19 cellular contexts compared by ENCODE assay signal in the genomic region with DNA sequence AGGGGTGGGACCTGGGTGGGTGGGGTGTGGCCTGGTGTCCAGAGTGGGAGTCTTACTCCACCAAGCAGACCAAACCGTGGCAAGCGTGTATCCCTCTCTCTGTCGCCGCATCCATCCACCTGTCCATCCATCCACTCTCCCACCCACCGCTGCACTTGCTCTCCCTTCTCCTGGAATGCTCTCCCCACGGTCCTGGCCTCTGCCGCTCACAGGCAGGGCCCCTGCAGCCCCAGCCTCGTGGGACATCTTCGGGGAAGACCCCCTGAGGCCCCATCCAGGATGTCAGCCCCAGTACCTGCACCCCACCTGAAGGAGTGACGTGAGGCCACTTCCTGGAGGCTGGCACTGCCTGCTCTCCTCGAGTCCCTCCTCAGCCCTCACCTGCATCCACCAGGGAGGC.
DNase-seq lines count a peak whose midpoint lies in the region; ATAC-seq, FAIRE-seq and TF ChIP-seq lines count a peak whose summit lies in the region.
"Had no signal": no experiment of that assay in that cellular context is flagged by ENCODE, and none has a peak within 500 bp of the region (broad histone marks: within the 10 kb centered on the region; RNA-seq: fewer than 3 reads in every experiment).

No MANE protein-coding gene starts in this region.

- POLR2A ChIA-PET in activated CD8-positive, alpha-beta T cell treated with anti-CD3 and anti-CD28 coated beads for 36 hours (lab: Charles Lee) = no interaction called here
- POLR2A ChIA-PET in activated CD8-positive, alpha-beta T cell treated with anti-CD3 and anti-CD28 coated beads, Interleukin-2, amount 10 ng/mL, durations not matched to agents 7 days and 5 days (lab: Charles Lee) = no interaction called here
- POLR2A ChIA-PET in HepG2 (lab: Yijun Ruan, JAX) = interaction anchor here (1.3 to 2.7 kb wide), 3 partner anchors 13 to 112 kb away, joined by 5 to 8 read pairs (median 6); no protein-coding TSS in a partner anchor

- H4K20me1 ChIP-seq in HepG2 (ENCODE audit: insufficient read depth, low read length) = peaks cover 18% of the 10 kb centered on the region

- H3K4me3 Mint-ChIP-seq in activated CD8-positive, alpha-beta T cell treated with anti-CD3 and anti-CD28 coated beads for 36 hours = no peak overlapping the region
- H3K4me3 Mint-ChIP-seq in activated CD8-positive, alpha-beta T cell treated with anti-CD3 and anti-CD28 coated beads, Interleukin-2, amount 10 ng/mL, durations not matched to agents 7 days and 5 days = no peak overlapping the region
- H3K4me3 Mint-ChIP-seq: H9; stimulated activated naive CD8-positive, alpha-beta T cell treated with anti-CD3 and anti-CD28 coated beads, Interleukin-15, Interleukin-2, amounts not matched to agents 100 ng/mL and 50 ng/mL, for 24 hours had no signal

- peak; percentile 0 for DNase-seq in activated CD8-positive, alpha-beta T cell treated with anti-CD3 and anti-CD28 coated beads for 36 hours
- DNase-seq in activated CD8-positive, alpha-beta T cell treated with anti-CD3 and anti-CD28 coated beads, Interleukin-2, amount 10 ng/mL, durations not matched to agents 7 days and 5 days = no peak
- DNase-seq in NT2/D1 (ENCODE audit: low read depth, low spot score) = no peak
- DNase-seq in HepG2 (ENCODE audit: low spot score) = no peak
- peak; percentile 60 for DNase-seq in sigmoid colon
- DNase-seq in COR-L47 (lab: John Stamatoyannopoulos, UW) = no peak
- no peak for DNase-seq in NCI-H1105 (lab: John Stamatoyannopoulos, UW)
- DNase-seq: H9, NCI-H1417 treated with DMSO at 0.1 percent for 48 hours, NCI-H526 treated with DMSO at 0.1 percent for 48 hours, SW 1271 had no signal

- 74% methylated on average over 11 of the region's 11 CpGs for WGBS in HepG2 (ENCODE audit: low lambda C conversion rate)
- WGBS in sigmoid colon, 2 donors = 71 to 77% methylated on average over 11 of the region's 11 CpGs

- peaks cover 2% of the 10 kb centered on the region for H3K4me1 Mint-ChIP-seq in activated CD8-positive, alpha-beta T cell treated with anti-CD3 and anti-CD28 coated beads for 36 hours (ENCODE audit: low read depth)
- peaks cover 3% of the 10 kb centered on the region for H3K4me1 Mint-ChIP-seq in activated CD8-positive, alpha-beta T cell treated with anti-CD3 and anti-CD28 coated beads, Interleukin-2, amount 10 ng/mL, durations not matched to agents 7 days and 5 days (ENCODE audit: low read depth)

- no peaks in the 10 kb centered on the region for H3K79me2 ChIP-seq in HepG2 (ENCODE audit: insufficient read depth, low read length)

- H3K36me3 ChIP-seq in NT2/D1 (ENCODE audit: insufficient read depth, insufficient read length, low read length) (no peaks in the 10 kb centered on the region), HepG2 (replicated peaks in 1 of 2; ENCODE audit: control insufficient read depth in 1 of 2, insufficient read depth in 2 of 2, low read length in 2 of 2) (no peaks in the 10 kb centered on the region), sigmoid colon (no peaks in the 10 kb centered on the region)
- H3K36me3 ChIP-seq: BLaER1 treated with 17β-estradiol and CSF1 and Interleukin-3, amounts not matched to agents 10 nM and 100 nM; esophagus muscularis mucosa; upper lobe of left lung had no signal

- H3K27me3 ChIP-seq in NT2/D1 (ENCODE audit: insufficient read depth, insufficient read length) (no peaks in the 10 kb centered on the region), HepG2 (ENCODE audit: control insufficient read depth in 1 of 2, insufficient read depth in 2 of 2, low read length in 2 of 2) (peaks cover 7 to 24% of the 10 kb centered on the region in 2 experiments; a peak in 4 of 5 replicates), sigmoid colon (no peaks in the 10 kb centered on the region)
- H3K27me3 ChIP-seq: esophagus muscularis mucosa, upper lobe of left lung had no signal

- no peak for TF ChIP-seq POLR2A in HepG2 (IDR thresholded peaks at IDR 0.05; ENCODE audit: insufficient read depth in 1 of 2, low read depth in 2 of 2, low read length in 2 of 2)
- TF ChIP-seq POLR2A in sigmoid colon (IDR thresholded peaks at IDR 0.05) = no peak

- in situ Hi-C loops in HepG2 (cut with HindIII; ENCODE audit: extremely low pct_ligation_motif_present, low pct_unique_long_range_greater_than_20kb) = no loop called here

- H3K9me3 ChIP-seq in NT2/D1 (ENCODE audit: insufficient read depth, low read length) (peaks cover 5% of the 10 kb centered on the region; the same call in 1 of the 2 replicates), HepG2 (ENCODE audit: low read length) (no peaks in the 10 kb centered on the region), sigmoid colon (no peaks in the 10 kb centered on the region)
- H3K9me3 ChIP-seq: A549; BLaER1 treated with 17β-estradiol and CSF1 and Interleukin-3, amounts not matched to agents 10 nM and 100 nM; esophagus muscularis mucosa; upper lobe of left lung had no signal

- CTCF ChIA-PET in activated CD8-positive, alpha-beta T cell treated with anti-CD3 and anti-CD28 coated beads for 36 hours (lab: Charles Lee) = interaction anchor here (8.0 kb wide), 1 partner anchor 193 kb away, joined by 95 read pairs; no protein-coding TSS in a partner anchor
- CTCF ChIA-PET in activated CD8-positive, alpha-beta T cell treated with anti-CD3 and anti-CD28 coated beads, Interleukin-2, amount 10 ng/mL, durations not matched to agents 7 days and 5 days (lab: Charles Lee) = interaction anchor here (6.8 kb wide), 1 partner anchor 192 kb away, joined by 79 read pairs; no protein-coding TSS in a partner anchor
- CTCF ChIA-PET in HepG2 (lab: Yijun Ruan, JAX; ENCODE audit: low intra/inter-chr PET ratio, low total read pairs) = interaction anchor here (4.2 kb wide), 1 partner anchor 187 kb away, joined by 93 read pairs; the partner anchor contains the start of gene GSE1

- no peak for TF ChIP-seq CTCF in activated CD8-positive, alpha-beta T cell treated with anti-CD3 and anti-CD28 coated beads for 36 hours (IDR thresholded peaks at IDR 0.05)
- TF ChIP-seq CTCF in HepG2 (CRISPR knock-in tag; IDR thresholded peaks at IDR 0.05) = no peak
- no peak for TF ChIP-seq CTCF in sigmoid colon (IDR thresholded peaks at IDR 0.05)

- no peak for TF ChIP-seq RAD21 in HepG2 (CRISPR knock-in tag; IDR thresholded peaks at IDR 0.05)

- H3K27me3 Mint-ChIP-seq in activated CD8-positive, alpha-beta T cell treated with anti-CD3 and anti-CD28 coated beads for 36 hours = no peaks in the 10 kb centered on the region
- peaks cover 3% of the 10 kb centered on the region for H3K27me3 Mint-ChIP-seq in activated CD8-positive, alpha-beta T cell treated with anti-CD3 and anti-CD28 coated beads, Interleukin-2, amount 10 ng/mL, durations not matched to agents 7 days and 5 days (ENCODE audit: low read depth)

- peaks cover 13% of the 10 kb centered on the region for H3K4me1 ChIP-seq in NT2/D1 (ENCODE audit: insufficient read depth, insufficient read length)
- peaks cover 36% of the 10 kb centered on the region for H3K4me1 ChIP-seq in HepG2 (ENCODE audit: insufficient read depth, low read length)
- H3K4me1 ChIP-seq in sigmoid colon = peaks cover 0 to 11% (median 9%) of the 10 kb centered on the region in 4 donors

- H3K9ac ChIP-seq in NT2/D1 (ENCODE audit: insufficient read length, low read depth) (peak overlapping the region; percentile 3), HepG2 (ENCODE audit: insufficient read depth, low read depth, low read length) (no peak overlapping the region)
- H3K9ac ChIP-seq: BLaER1 treated with 17β-estradiol and CSF1 and Interleukin-3, amounts not matched to agents 10 nM and 100 nM had no signal

- H3K36me3 Mint-ChIP-seq in activated CD8-positive, alpha-beta T cell treated with anti-CD3 and anti-CD28 coated beads for 36 hours (ENCODE audit: low read depth) = no peaks in the 10 kb centered on the region
- no peaks in the 10 kb centered on the region for H3K36me3 Mint-ChIP-seq in activated CD8-positive, alpha-beta T cell treated with anti-CD3 and anti-CD28 coated beads, Interleukin-2, amount 10 ng/mL, durations not matched to agents 7 days and 5 days (ENCODE audit: low read depth)

- no peak overlapping the region for H3K4me3 ChIP-seq in NT2/D1 (ENCODE audit: insufficient read length, low read depth)
- H3K4me3 ChIP-seq in HepG2 (replicated peaks in 1 of 3; ENCODE audit: insufficient read depth in 1 of 3, low read depth in 2 of 3, low read length in 3 of 3) = no peak overlapping the region
- no peak overlapping the region for H3K4me3 ChIP-seq in sigmoid colon
- H3K4me3 ChIP-seq: A549; BLaER1 treated with 17β-estradiol and CSF1 and Interleukin-3, amounts not matched to agents 10 nM and 100 nM; esophagus muscularis mucosa; GM12878; upper lobe of left lung had no signal

- TF ChIP-seq EP300 in HepG2 (IDR thresholded peaks at IDR 0.05; ENCODE audit: low read depth in 2 of 2, low read length in 2 of 2) = no peak
- no peak for TF ChIP-seq EP300 in HepG2 (CRISPR knock-in tag; IDR thresholded peaks at IDR 0.05; ENCODE audit: borderline replicate concordance)
- TF ChIP-seq EP300 in sigmoid colon (IDR thresholded peaks at IDR 0.05) = no peak

- H3K27ac ChIP-seq in HepG2 (ENCODE audit: extremely low read length, insufficient read depth, low read length) = no peak overlapping the region
- H3K27ac ChIP-seq in sigmoid colon = no peak overlapping the region
- H3K27ac ChIP-seq: BLaER1 treated with 17β-estradiol and CSF1 and Interleukin-3, amounts not matched to agents 10 nM and 100 nM; esophagus muscularis mucosa had no signal

- H3K9me3 Mint-ChIP-seq in activated CD8-positive, alpha-beta T cell treated with anti-CD3 and anti-CD28 coated beads for 36 hours = no peaks in the 10 kb centered on the region
- no peaks in the 10 kb centered on the region for H3K9me3 Mint-ChIP-seq in activated CD8-positive, alpha-beta T cell treated with anti-CD3 and anti-CD28 coated beads, Interleukin-2, amount 10 ng/mL, durations not matched to agents 7 days and 5 days (ENCODE audit: insufficient read depth)
- H3K9me3 Mint-ChIP-seq: stimulated activated naive CD8-positive, alpha-beta T cell treated with anti-CD3 and anti-CD28 coated beads, Interleukin-15, Interleukin-2, amounts not matched to agents 100 ng/mL and 50 ng/mL, for 24 hours had no signal

- FAIRE-seq in HepG2 (lab: Jason Lieb, UNC) = no peak
- FAIRE-seq: A549, GM12878, TTC549 had no signal

- H3K27ac Mint-ChIP-seq in activated CD8-positive, alpha-beta T cell treated with anti-CD3 and anti-CD28 coated beads for 36 hours = no peak overlapping the region
- H3K27ac Mint-ChIP-seq in activated CD8-positive, alpha-beta T cell treated with anti-CD3 and anti-CD28 coated beads, Interleukin-2, amount 10 ng/mL, durations not matched to agents 7 days and 5 days = no peak overlapping the region
- H3K27ac Mint-ChIP-seq: stimulated activated naive CD8-positive, alpha-beta T cell treated with anti-CD3 and anti-CD28 coated beads, Interleukin-15, Interleukin-2, amounts not matched to agents 100 ng/mL and 50 ng/mL, for 24 hours had no signal

- no peak overlapping the region for H2AFZ ChIP-seq in HepG2 (ENCODE audit: low read length)

- no peak for ATAC-seq in activated CD8-positive, alpha-beta T cell treated with anti-CD3 and anti-CD28 coated beads for 36 hours
- no peak for ATAC-seq in activated CD8-positive, alpha-beta T cell treated with anti-CD3 and anti-CD28 coated beads, Interleukin-2, amount 10 ng/mL, durations not matched to agents 7 days and 5 days
- ATAC-seq in HepG2 = no peak
- ATAC-seq in HG03342 (IDR thresholded peaks at IDR 0.05; ENCODE audit: unreplicated experiment) = no peak
- ATAC-seq: GM12878 had no signal

- no TSS peak for BruUV-seq in HepG2 (replicated peaks; lab: Mats Ljungman, UMichigan)

- no peak overlapping the region for H3K4me2 ChIP-seq in HepG2 (ENCODE audit: low read depth, low read length)

- intact Hi-C loops in activated CD8-positive, alpha-beta T cell treated with anti-CD3 and anti-CD28 coated beads for 36 hours (cut with micrococcal nuclease) = loop anchor here (5.0 kb wide), 1 partner anchor 189 kb away; the partner anchor contains the start of gene GSE1
- intact Hi-C loops in HepG2 (cut with micrococcal nuclease; ENCODE audit: unreplicated experiment) = loop anchor here (2.0 kb wide), 1 partner anchor 25 kb away; no protein-coding TSS in a partner anchor
- intact Hi-C loops in sigmoid colon (cut with DNase I) = loop anchor here (5.0 kb wide), 3 partner anchors 64 to 134 kb away; no protein-coding TSS in a partner anchor

Comparison
In these comparisons a context has a peak if more than half of its experiments do, and no peak if none do; other contexts are left out.
1. DNase-seq: peak in activated CD8-positive, alpha-beta T cell treated with anti-CD3 and anti-CD28 coated beads for 36 hours (single experiment) and sigmoid colon (single experiment); none in activated CD8-positive, alpha-beta T cell treated with anti-CD3 and anti-CD28 coated beads, Interleukin-2, amount 10 ng/mL, durations not matched to agents 7 days and 5 days (single experiment), NT2/D1 (single experiment), HepG2 (single experiment), COR-L47 (single experiment) and NCI-H1105 (single experiment).